ENCODE assay signal across 17 cellular contexts in genomic region chr2:18701981-18702380, GRCh38.
DNase-seq lines count a peak whose midpoint lies in the region; ATAC-seq, FAIRE-seq and TF ChIP-seq lines count a peak whose summit lies in the region.
"Had no signal": no experiment of that assay in that cellular context is flagged by ENCODE, and none has a peak within 500 bp of the region (broad histone marks: within the 10 kb centered on the region; RNA-seq: fewer than 3 reads in every experiment).

No MANE protein-coding gene starts in this region.

- POLR2A ChIA-PET in SK-N-SH (lab: Yijun Ruan, JAX): no interaction called here

- H3K9me2 ChIP-seq in SK-N-SH: no peaks in the 10 kb centered on the region

- H3K79me2 ChIP-seq in SK-N-SH (ENCODE audit: insufficient read depth): no peaks in the 10 kb centered on the region

- no peak for FAIRE-seq in small intestine (lab: Jason Lieb, UNC)

- no peak for TF ChIP-seq RAD21 in SK-N-SH (IDR thresholded peaks at IDR 0.05; ENCODE audit: low read length)

- no peak for TF ChIP-seq CTCF in SK-N-SH (IDR thresholded peaks at IDR 0.05)

- no peak overlapping the region for H3K9ac ChIP-seq in SK-N-SH

- H3K27me3 ChIP-seq in SK-N-SH (ENCODE audit: insufficient read depth): no peaks in the 10 kb centered on the region
- no peaks in the 10 kb centered on the region for H3K27me3 ChIP-seq in small intestine (ENCODE audit: control insufficient read depth in 2 of 2, insufficient read depth in 2 of 2, low read length in 2 of 2)
- H3K27me3 ChIP-seq: Peyer's patch, transverse colon had no signal

- no peak for TF ChIP-seq EP300 in SK-N-SH (IDR thresholded peaks at IDR 0.05; ENCODE audit: borderline replicate concordance in 1 of 2, low read depth in 1 of 2, low read length in 1 of 2)

- no peaks in the 10 kb centered on the region for H4K20me1 ChIP-seq in SK-N-SH (ENCODE audit: insufficient read depth)

- no peak for ATAC-seq in GM18867 (IDR thresholded peaks at IDR 0.05; ENCODE audit: unreplicated experiment)
- ATAC-seq in Right ventricle myocardium inferior: no peak
- ATAC-seq: stimulated activated effector memory CD8-positive, alpha-beta T cell treated with anti-CD3 and anti-CD28 coated beads, Interleukin-12 subunit alpha, Interleukin-12 subunit beta, amount 100 ng/mL, for 72 hours had no signal

- CTCF ChIA-PET in SK-N-SH (lab: Yijun Ruan, JAX): interaction anchor here (1.2 to 4.0 kb wide), 4 partner anchors 11 to 182 kb away, joined by 4 to 22 read pairs (median 5); no protein-coding TSS in a partner anchor

- H3K4me2 ChIP-seq in SK-N-SH: no peak overlapping the region

- peaks cover 0 to 6% of the 10 kb centered on the region in 2 experiments; a peak in 1 of 4 replicates for H3K4me1 ChIP-seq in SK-N-SH (ENCODE audit: control insufficient read depth in 1 of 2, insufficient read depth in 2 of 2, low read depth in 1 of 2, low read length in 1 of 2)
- H3K4me1 ChIP-seq in small intestine (ENCODE audit: control insufficient read depth in 2 of 2, insufficient read depth in 1 of 2, low read depth in 1 of 2, low read length in 1 of 2): no peaks in the 10 kb centered on the region
- H3K4me1 ChIP-seq: Peyer's patch, transverse colon had no signal

- H2AFZ ChIP-seq in SK-N-SH (ENCODE audit: low read depth): no peak overlapping the region

- peak overlapping the region in 1 of 2 experiments; percentile 64; a peak in 2 of 4 replicates for H3K27ac ChIP-seq in SK-N-SH (ENCODE audit: low read depth in 2 of 2, low read length in 1 of 2)
- H3K27ac ChIP-seq in small intestine (ENCODE audit: low read depth in 1 of 2, low read length in 1 of 2): no peak overlapping the region
- H3K27ac ChIP-seq: Peyer's patch, transverse colon had no signal

- DNase-seq in EL (peak; percentile 67), SK-N-SH (no peak), fibroblast of peridontal ligament (ENCODE audit: extremely low read depth) (peak; percentile 75), renal cortical epithelial cell (ENCODE audit: low read depth) (peak; percentile 41), NCI-H2196 treated with DMSO at 0.1 percent for 48 hours (lab: John Stamatoyannopoulos, UW; ENCODE audit: unreplicated experiment) (no peak), Right ventricle myocardium inferior (ENCODE audit: missing footprints) (no peak), small intestine (no peak)
- DNase-seq: activated CD4-positive, alpha-beta memory T cell treated with anti-CD3 and anti-CD28 coated beads for 36 hours; activated T-cell treated with anti-CD3 and anti-CD28 coated beads, Interleukin-2, amount 50 U/mL, for 48 hours; C1 segment of cervical spinal cord; DMS 273 treated with DMSO at 0.1 percent for 48 hours; islet precursor cell; NCI-H82; Peyer's patch; transverse colon had no signal

- H3K9me3 ChIP-seq in SK-N-SH (no peaks in the 10 kb centered on the region), small intestine (ENCODE audit: control insufficient read depth, low read depth) (no peaks in the 10 kb centered on the region)
- H3K9me3 ChIP-seq: Peyer's patch, transverse colon had no signal

- intact Hi-C loops in Right ventricle myocardium inferior (cut with DNase I): no loop called here

- peaks cover 0 to 3% of the 10 kb centered on the region in 2 experiments for H3K36me3 ChIP-seq in SK-N-SH (replicated peaks in 1 of 2; ENCODE audit: control insufficient read depth in 1 of 2, insufficient read depth in 2 of 2, low read length in 1 of 2)
- H3K36me3 ChIP-seq in small intestine (ENCODE audit: control insufficient read depth in 2 of 2, insufficient read depth in 2 of 2, low read length in 2 of 2): no peaks in the 10 kb centered on the region
- H3K36me3 ChIP-seq: Peyer's patch, transverse colon had no signal

- no peak overlapping the region for H3K4me3 ChIP-seq in SK-N-SH (ENCODE audit: low read depth in 2 of 2, low read length in 1 of 2)
- no peak overlapping the region for H3K4me3 ChIP-seq in small intestine (ENCODE audit: low read depth in 1 of 2, low read length in 2 of 2)
- H3K4me3 ChIP-seq: Peyer's patch, transverse colon had no signal

- H3F3A ChIP-seq in SK-N-SH (replicated peaks; ENCODE audit: insufficient read depth): peaks cover 22% of the 10 kb centered on the region

TF ChIP-seq in SK-N-SH, 30 proteins besides CTCF, POLR2A, EP300 and RAD21:
- TF ChIP-seq YY1 (IDR thresholded peaks at IDR 0.05; ENCODE audit: low read depth): no peak
- no peak for TF ChIP-seq JUND (IDR thresholded peaks at IDR 0.05)
- TF ChIP-seq, protein P1, sequence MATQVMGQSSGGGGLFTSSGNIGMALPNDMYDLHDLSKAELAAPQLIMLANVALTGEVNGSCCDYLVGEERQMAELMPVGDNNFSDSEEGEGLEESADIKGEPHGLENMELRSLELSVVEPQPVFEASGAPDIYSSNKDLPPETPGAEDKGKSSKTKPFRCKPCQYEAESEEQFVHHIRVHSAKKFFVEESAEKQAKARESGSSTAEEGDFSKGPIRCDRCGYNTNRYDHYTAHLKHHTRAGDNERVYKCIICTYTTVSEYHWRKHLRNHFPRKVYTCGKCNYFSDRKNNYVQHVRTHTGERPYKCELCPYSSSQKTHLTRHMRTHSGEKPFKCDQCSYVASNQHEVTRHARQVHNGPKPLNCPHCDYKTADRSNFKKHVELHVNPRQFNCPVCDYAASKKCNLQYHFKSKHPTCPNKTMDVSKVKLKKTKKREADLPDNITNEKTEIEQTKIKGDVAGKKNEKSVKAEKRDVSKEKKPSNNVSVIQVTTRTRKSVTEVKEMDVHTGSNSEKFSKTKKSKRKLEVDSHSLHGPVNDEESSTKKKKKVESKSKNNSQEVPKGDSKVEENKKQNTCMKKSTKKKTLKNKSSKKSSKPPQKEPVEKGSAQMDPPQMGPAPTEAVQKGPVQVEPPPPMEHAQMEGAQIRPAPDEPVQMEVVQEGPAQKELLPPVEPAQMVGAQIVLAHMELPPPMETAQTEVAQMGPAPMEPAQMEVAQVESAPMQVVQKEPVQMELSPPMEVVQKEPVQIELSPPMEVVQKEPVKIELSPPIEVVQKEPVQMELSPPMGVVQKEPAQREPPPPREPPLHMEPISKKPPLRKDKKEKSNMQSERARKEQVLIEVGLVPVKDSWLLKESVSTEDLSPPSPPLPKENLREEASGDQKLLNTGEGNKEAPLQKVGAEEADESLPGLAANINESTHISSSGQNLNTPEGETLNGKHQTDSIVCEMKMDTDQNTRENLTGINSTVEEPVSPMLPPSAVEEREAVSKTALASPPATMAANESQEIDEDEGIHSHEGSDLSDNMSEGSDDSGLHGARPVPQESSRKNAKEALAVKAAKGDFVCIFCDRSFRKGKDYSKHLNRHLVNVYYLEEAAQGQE (IDR thresholded peaks at IDR 0.05; ENCODE audit: low read depth, low read length): no peak
- peak; percentile 33; the same call in 1 of the 2 replicates for TF ChIP-seq FOSL2 (IDR thresholded peaks at IDR 0.05; ENCODE audit: borderline replicate concordance, low read depth)
- no peak for TF ChIP-seq FOXJ3 (CRISPR knock-in tag; IDR thresholded peaks at IDR 0.05)

Comparison
In these comparisons a context has a peak if more than half of its experiments do, and no peak if none do; other contexts are left out.
1. DNase-seq: peak in EL (single experiment), fibroblast of peridontal ligament (single experiment) and renal cortical epithelial cell (single experiment); none in SK-N-SH (single experiment), NCI-H2196 treated with DMSO at 0.1 percent for 48 hours (single experiment), Right ventricle myocardium inferior (single experiment) and small intestine (single experiment).